In genomic region chr3:127587876-127588275, GRCh38 we compare ENCODE assay signal across 17 cellular contexts.
"Had no signal": no experiment of that assay in that cellular context is flagged by ENCODE, and none has a peak within 500 bp of the region (broad histone marks: within the 10 kb centered on the region; RNA-seq: fewer than 3 reads in every experiment).

No MANE protein-coding gene starts in this region.

- H3K27me3 ChIP-seq: esophagus muscularis mucosa, tibial nerve, uterus had no signal

- H3K9me3 ChIP-seq: esophagus muscularis mucosa, lower lobe of right lung, tibial nerve, uterus had no signal

- DNase-seq: activated CD4-positive, alpha-beta T cell treated with anti-CD3 and anti-CD28 coated beads, Interleukin-2, amount 50 U/mL, for 4 hours; activated CD4-positive, CD25-positive, alpha-beta regulatory T cell treated with anti-CD3 and anti-CD28 coated beads, Interleukin-2, amount 50 U/mL, for 72 hours; activated gamma-delta T cell treated with Interleukin-2 at 50 U/mL for 16 hours; effector CD8-positive, alpha-beta T cell; left colon; lower lobe of right lung; stimulated activated CD4-positive, alpha-beta T cell treated with anti-CD3 and anti-CD28 coated beads, Interleukin-12 subunit alpha, Interleukin-12 subunit beta, amount 100 ng/mL, for 4 hours; stimulated activated CD4-positive, alpha-beta T cell treated with anti-CD3 and anti-CD28 coated beads, Interleukin-1b, Interleukin-23, amount 100 ng/mL, for 48 hours; stimulated activated CD8-positive, alpha-beta memory T cell treated with anti-CD3 and anti-CD28 coated beads, Interleukin-4, amount 100 ng/mL, for 48 hours; stimulated activated naive CD4-positive, alpha-beta T cell; uterus had no signal

- FAIRE-seq: islet of Langerhans had no signal

- H3K36me3 Mint-ChIP-seq: natural killer cell treated with Interleukin-12 subunit alpha and Interleukin-12 subunit beta and Interleukin-15 and Interleukin-18, amount 100 ng/mL, for 72 hours had no signal

- H3K27ac Mint-ChIP-seq: dendritic cell treated with granulocyte-macrophage colony-stimulating factor and Interleukin-4, amounts not matched to agents 40 ng/mL and 50 ng/mL, for 4 days; natural killer cell treated with Interleukin-12 subunit alpha and Interleukin-12 subunit beta and Interleukin-15 and Interleukin-18, amount 100 ng/mL, for 72 hours had no signal

- H3K27me3 Mint-ChIP-seq: dendritic cell treated with granulocyte-macrophage colony-stimulating factor and Interleukin-4, amounts not matched to agents 40 ng/mL and 50 ng/mL, for 4 days; natural killer cell treated with Interleukin-12 subunit alpha and Interleukin-12 subunit beta and Interleukin-15 and Interleukin-18, amount 100 ng/mL, for 72 hours had no signal

- ATAC-seq: activated naive CD4-positive, alpha-beta T cell treated with anti-CD3 and anti-CD28 coated beads, Interleukin-2, amount 50 U/mL, for 72 hours; left colon; lower lobe of right lung; natural killer cell treated with Interleukin-12 subunit alpha and Interleukin-12 subunit beta and Interleukin-15 and Interleukin-18, amount 100 ng/mL, for 72 hours had no signal

- H3K36me3 ChIP-seq: uterus had no signal

- H3K4me3 ChIP-seq: lower lobe of right lung had no signal

- H3K27ac ChIP-seq: lower lobe of right lung, uterus had no signal
